ENCODE assay signal across 9 cellular contexts in the genomic region with DNA sequence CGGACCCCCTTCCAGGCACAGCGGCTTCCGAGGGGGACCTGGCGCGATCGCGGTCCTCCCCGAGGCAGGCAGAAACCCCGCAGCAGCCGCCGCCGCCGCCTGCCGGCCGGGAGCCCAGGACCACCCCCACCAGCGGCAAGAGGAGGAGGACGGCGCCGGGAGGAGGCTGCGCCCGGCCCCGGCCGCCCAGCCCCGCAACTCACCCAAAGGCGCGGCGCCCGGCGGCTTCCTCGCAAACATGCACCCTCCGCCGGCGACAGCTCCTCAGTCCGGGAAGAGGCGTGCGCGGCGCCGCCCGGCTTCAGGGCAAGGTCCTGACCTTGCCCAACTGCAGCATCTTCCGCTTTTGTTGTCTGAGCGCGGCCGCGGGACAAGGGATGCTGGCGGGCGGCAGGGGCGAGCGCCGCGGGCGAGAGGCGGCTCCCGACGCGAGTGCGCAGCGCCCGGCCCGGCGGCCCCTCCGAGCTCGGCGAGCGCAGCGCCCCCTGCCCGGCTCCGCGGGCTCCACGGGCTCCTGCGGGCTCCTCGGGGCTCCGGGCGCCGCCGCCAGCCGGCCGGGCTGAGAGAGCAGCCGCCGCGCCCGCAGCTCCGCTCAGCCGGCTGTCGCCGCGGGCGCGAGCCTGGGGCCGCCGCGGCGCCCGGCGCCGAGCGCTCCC. TPM values are rescaled to one million over a fixed set of nuclear protein-coding genes. Genes with fewer than 3 reads are reported as not detected.
DNase-seq lines count a peak whose midpoint lies in the region; ATAC-seq lines count a peak whose summit lies in the region.
"Had no signal": no experiment of that assay in that cellular context is flagged by ENCODE, and none has a peak within 500 bp of the region (broad histone marks: within the 10 kb centered on the region; RNA-seq: fewer than 3 reads in every experiment).

No MANE protein-coding gene starts in this region.

- peaks cover 2% of the 10 kb centered on the region for H3K4me1 Mint-ChIP-seq in activated T-cell treated with anti-CD3 and anti-CD28 coated beads, Interleukin-2, amount 50 U/mL, for 4 hours (ENCODE audit: low read depth)

- DNase-seq in activated T-cell treated with anti-CD3 and anti-CD28 coated beads, Interleukin-2, amount 50 U/mL, for 4 hours, result no peak
- DNase-seq in activated T-cell treated with anti-CD3 and anti-CD28 coated beads for 4 hours (no peak), NCI-H1930 (lab: John Stamatoyannopoulos, UW) (peak; percentile 73 to 78), dermis blood vessel endothelial cell (peak; percentile 16), midbrain (lab: John Stamatoyannopoulos, UW) (peak; percentile 64), DMS114 treated with DMSO at 0.1 percent for 48 hours (lab: John Stamatoyannopoulos, UW; ENCODE audit: unreplicated experiment) (no peak), foreskin melanocyte (no peak)

- no peak overlapping the region for H3K4me3 Mint-ChIP-seq in activated T-cell treated with anti-CD3 and anti-CD28 coated beads, Interleukin-2, amount 50 U/mL, for 4 hours

- H3K36me3 Mint-ChIP-seq in activated T-cell treated with anti-CD3 and anti-CD28 coated beads, Interleukin-2, amount 50 U/mL, for 4 hours (ENCODE audit: insufficient read depth), result no peaks in the 10 kb centered on the region

- peaks cover 3% of the 10 kb centered on the region for H3K9me3 Mint-ChIP-seq in activated T-cell treated with anti-CD3 and anti-CD28 coated beads, Interleukin-2, amount 50 U/mL, for 4 hours

- peaks cover 35% of the 10 kb centered on the region for H3K27me3 Mint-ChIP-seq in activated T-cell treated with anti-CD3 and anti-CD28 coated beads, Interleukin-2, amount 50 U/mL, for 4 hours (ENCODE audit: low read depth)

- ATAC-seq in activated T-cell treated with anti-CD3 and anti-CD28 coated beads, Interleukin-2, amount 50 U/mL, for 4 hours, result peak; percentile 50 to 61
- ATAC-seq in GM18873 (IDR thresholded peaks at IDR 0.05; ENCODE audit: low FRiP score, unreplicated experiment), result no peak
- ATAC-seq: psoas muscle had no signal

RNA-seq across cellular contexts. Expression of gene CTNND2, which starts 0.5 kb away (rescaled TPM):
- not detected for total RNA-seq in activated T-cell treated with anti-CD3 and anti-CD28 coated beads, Interleukin-2, amount 50 U/mL, for 4 hours
- total RNA-seq in dermis blood vessel endothelial cell, result not detected in 2 replicates

Comparison
In these comparisons a context has a peak if more than half of its experiments do, and no peak if none do; other contexts are left out.
1. DNase-seq: peak in NCI-H1930 (2 of 2), dermis blood vessel endothelial cell (single experiment) and midbrain (single experiment); none in activated T-cell treated with anti-CD3 and anti-CD28 coated beads, Interleukin-2, amount 50 U/mL, for 4 hours (single experiment), activated T-cell treated with anti-CD3 and anti-CD28 coated beads for 4 hours (single experiment), DMS114 treated with DMSO at 0.1 percent for 48 hours (single experiment) and foreskin melanocyte (single experiment).